ENCODE assay signal across 15 cellular contexts in the genomic region with DNA sequence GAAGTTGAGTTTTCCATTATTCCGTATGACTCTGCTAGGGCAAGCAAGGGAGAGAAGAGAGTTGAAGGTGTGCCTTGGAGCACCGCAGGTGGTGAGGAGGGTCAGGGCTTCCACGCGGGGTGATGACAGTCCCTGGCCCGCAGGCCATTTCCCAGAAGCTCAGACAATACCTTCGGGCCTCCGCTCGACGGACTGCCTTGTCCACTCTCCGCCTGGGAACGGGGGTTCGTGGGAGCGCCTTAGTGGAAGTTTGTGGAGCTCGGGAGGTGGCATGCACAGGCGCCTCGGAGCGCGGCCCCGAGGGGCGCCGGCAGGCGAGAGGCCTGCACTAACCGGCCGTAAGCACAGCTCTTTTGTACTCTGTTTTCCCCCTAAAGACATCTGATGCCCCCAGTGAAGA.
A peak's percentile ranks its signal among the peaks of the same experiment; 100 is the strongest.
DNase-seq lines count a peak whose midpoint lies in the region; ATAC-seq, FAIRE-seq and TF ChIP-seq lines count a peak whose summit lies in the region.
"Had no signal": no experiment of that assay in that cellular context is flagged by ENCODE, and none has a peak within 500 bp of the region (broad histone marks: within the 10 kb centered on the region; RNA-seq: fewer than 3 reads in every experiment).

No MANE protein-coding gene starts in this region.

- ATAC-seq in activated naive CD4-positive, alpha-beta T cell treated with anti-CD3 and anti-CD28 coated beads, Interleukin-2, amount 50 U/mL, for 72 hours, result no peak
- ATAC-seq in naive B cell (ENCODE audit: low read depth in 2 of 2), result no peak

- H3K4me2 ChIP-seq in astrocyte (ENCODE audit: low read length), result peak overlapping the region; percentile 89

- no peak overlapping the region for H3K9ac ChIP-seq in astrocyte (ENCODE audit: low read length)

- H3K9me3 Mint-ChIP-seq in activated naive CD4-positive, alpha-beta T cell treated with anti-CD3 and anti-CD28 coated beads, Interleukin-2, amount 50 U/mL, for 24 hours, result no peaks in the 10 kb centered on the region
- H3K9me3 Mint-ChIP-seq in activated naive CD4-positive, alpha-beta T cell treated with anti-CD3 and anti-CD28 coated beads, Interleukin-2, amount 50 U/mL, for 72 hours, result no peaks in the 10 kb centered on the region
- H3K9me3 Mint-ChIP-seq in astrocyte (ENCODE audit: unreplicated experiment) (peaks cover 5% of the 10 kb centered on the region), naive B cell (no peaks in the 10 kb centered on the region)

- H3K27ac Mint-ChIP-seq in activated naive CD4-positive, alpha-beta T cell treated with anti-CD3 and anti-CD28 coated beads, Interleukin-2, amount 50 U/mL, for 24 hours, result no peak overlapping the region
- H3K27ac Mint-ChIP-seq in activated naive CD4-positive, alpha-beta T cell treated with anti-CD3 and anti-CD28 coated beads, Interleukin-2, amount 50 U/mL, for 72 hours, result no peak overlapping the region
- H3K27ac Mint-ChIP-seq in astrocyte (ENCODE audit: unreplicated experiment), result no peak overlapping the region
- H3K27ac Mint-ChIP-seq in naive B cell, result no peak overlapping the region

- no peaks in the 10 kb centered on the region for H3K36me3 Mint-ChIP-seq in activated naive CD4-positive, alpha-beta T cell treated with anti-CD3 and anti-CD28 coated beads, Interleukin-2, amount 50 U/mL, for 24 hours
- peaks cover 0 to 16% of the 10 kb centered on the region in 2 donors for H3K36me3 Mint-ChIP-seq in activated naive CD4-positive, alpha-beta T cell treated with anti-CD3 and anti-CD28 coated beads, Interleukin-2, amount 50 U/mL, for 72 hours
- H3K36me3 Mint-ChIP-seq in astrocyte (ENCODE audit: low read depth, unreplicated experiment) (no peaks in the 10 kb centered on the region), naive B cell (no peaks in the 10 kb centered on the region)

- H3K27me3 ChIP-seq in astrocyte (ENCODE audit: insufficient read depth, low read length), result no peaks in the 10 kb centered on the region
- peaks cover 3% of the 10 kb centered on the region for H3K27me3 ChIP-seq in thymus (ENCODE audit: control insufficient read depth, insufficient read depth)
- H3K27me3 ChIP-seq in tibial nerve, result no peaks in the 10 kb centered on the region

- H3K79me2 ChIP-seq in astrocyte (ENCODE audit: insufficient read depth, low read length), result no peaks in the 10 kb centered on the region

- peak overlapping the region; percentile 62 for H3K4me3 Mint-ChIP-seq in activated naive CD4-positive, alpha-beta T cell treated with anti-CD3 and anti-CD28 coated beads, Interleukin-2, amount 50 U/mL, for 24 hours
- H3K4me3 Mint-ChIP-seq in astrocyte (ENCODE audit: unreplicated experiment) (no peak overlapping the region), naive B cell (peak overlapping the region in 7 of 8 donors; percentile 11 to 80 (median 60))

- peaks cover 4% of the 10 kb centered on the region for H3K4me1 Mint-ChIP-seq in activated naive CD4-positive, alpha-beta T cell treated with anti-CD3 and anti-CD28 coated beads, Interleukin-2, amount 50 U/mL, for 24 hours
- no peaks in the 10 kb centered on the region for H3K4me1 Mint-ChIP-seq in astrocyte (ENCODE audit: low read depth, unreplicated experiment)
- H3K4me1 Mint-ChIP-seq in naive B cell, result peaks cover 0 to 8% (median 4%) of the 10 kb centered on the region in 3 donors

- TF ChIP-seq POLR2A in tibial nerve (IDR thresholded peaks at IDR 0.05), result no peak

- no peak for DNase-seq in activated naive CD4-positive, alpha-beta T cell treated with anti-CD3 and anti-CD28 coated beads, Interleukin-2, amount 50 U/mL, for 72 hours (ENCODE audit: low spot score in 2 of 2)
- DNase-seq in astrocyte (ENCODE audit: low read depth) (no peak), naive B cell (no peak), COLO829 (ENCODE audit: low spot score) (no peak), frontal cortex (ENCODE audit: low spot score in 2 of 2) (no peak), tibial nerve (ENCODE audit: low spot score in 2 of 2) (no peak)
- DNase-seq: DND-41, esophagus squamous epithelium, Karpas-422, NCI-H187 treated with DMSO at 0.1 percent for 48 hours, NCI-H774 had no signal

- H3K27me3 Mint-ChIP-seq in activated naive CD4-positive, alpha-beta T cell treated with anti-CD3 and anti-CD28 coated beads, Interleukin-2, amount 50 U/mL, for 24 hours, result peaks cover 12% of the 10 kb centered on the region
- peaks cover 11% of the 10 kb centered on the region for H3K27me3 Mint-ChIP-seq in astrocyte (ENCODE audit: low read depth, unreplicated experiment)
- H3K27me3 Mint-ChIP-seq in naive B cell, result peaks cover 30 to 45% (median 33%) of the 10 kb centered on the region in 3 donors

- H2AFZ ChIP-seq in astrocyte (ENCODE audit: low read depth, low read length), result no peak overlapping the region

- no peaks in the 10 kb centered on the region for H3K36me3 ChIP-seq in astrocyte (ENCODE audit: insufficient read depth, low read length)
- no peaks in the 10 kb centered on the region for H3K36me3 ChIP-seq in thymus (ENCODE audit: control insufficient read depth, insufficient read depth)
- H3K36me3 ChIP-seq in tibial nerve, result peaks cover 0 to 10% (median 0%) of the 10 kb centered on the region in 3 donors
- H3K36me3 ChIP-seq: cardiac muscle cell, esophagus squamous epithelium had no signal

- H3K9me3 ChIP-seq in astrocyte (ENCODE audit: insufficient read depth, low read depth, low read length) (peaks cover 4% of the 10 kb centered on the region), thymus (ENCODE audit: control insufficient read depth) (no peaks in the 10 kb centered on the region), tibial nerve (no peaks in the 10 kb centered on the region)
- H3K9me3 ChIP-seq: esophagus squamous epithelium had no signal

- WGBS in thymus, result 88% methylated on average over 24 of the region's 24 CpGs
- WGBS in tibial nerve, 2 donors, result 81 to 87% methylated on average over 23 to 24 of the region's 24 CpGs

- H3K27ac ChIP-seq in astrocyte (ENCODE audit: low read depth, low read length), result no peak overlapping the region
- no peak overlapping the region for H3K27ac ChIP-seq in thymus (ENCODE audit: low read depth)
- H3K27ac ChIP-seq in tibial nerve, result no peak overlapping the region
- H3K27ac ChIP-seq: cardiac muscle cell, esophagus squamous epithelium had no signal

- TF ChIP-seq CTCF in astrocyte (IDR thresholded peaks at IDR 0.05; ENCODE audit: insufficient read depth, low read depth, low read length) (no peak), tibial nerve (IDR thresholded peaks at IDR 0.05) (no peak)

- no peaks in the 10 kb centered on the region for H4K20me1 ChIP-seq in astrocyte (ENCODE audit: insufficient read depth, low read length)

- peaks cover 5% of the 10 kb centered on the region for H3K4me1 ChIP-seq in astrocyte (ENCODE audit: insufficient read depth, low read length)
- peaks cover 9% of the 10 kb centered on the region for H3K4me1 ChIP-seq in thymus (ENCODE audit: control insufficient read depth, insufficient read depth, low read length)
- H3K4me1 ChIP-seq in tibial nerve, result peaks cover 0 to 13% (median 6%) of the 10 kb centered on the region in 4 donors

- no peak for TF ChIP-seq EP300 in tibial nerve (IDR thresholded peaks at IDR 0.05)

- FAIRE-seq in astrocyte (lab: Jason Lieb, UNC) (no peak), frontal cortex (lab: Jason Lieb, UNC) (no peak)
- FAIRE-seq: GM12891 had no signal

- H3K4me3 ChIP-seq in astrocyte (ENCODE audit: insufficient read depth, low read depth, low read length) (no peak overlapping the region), thymus (ENCODE audit: low read length) (peak overlapping the region; percentile 50), tibial nerve (peak overlapping the region in 2 of 4 donors; percentile 50 to 59)
- H3K4me3 ChIP-seq: cardiac muscle cell had no signal
